In the genomic region with DNA sequence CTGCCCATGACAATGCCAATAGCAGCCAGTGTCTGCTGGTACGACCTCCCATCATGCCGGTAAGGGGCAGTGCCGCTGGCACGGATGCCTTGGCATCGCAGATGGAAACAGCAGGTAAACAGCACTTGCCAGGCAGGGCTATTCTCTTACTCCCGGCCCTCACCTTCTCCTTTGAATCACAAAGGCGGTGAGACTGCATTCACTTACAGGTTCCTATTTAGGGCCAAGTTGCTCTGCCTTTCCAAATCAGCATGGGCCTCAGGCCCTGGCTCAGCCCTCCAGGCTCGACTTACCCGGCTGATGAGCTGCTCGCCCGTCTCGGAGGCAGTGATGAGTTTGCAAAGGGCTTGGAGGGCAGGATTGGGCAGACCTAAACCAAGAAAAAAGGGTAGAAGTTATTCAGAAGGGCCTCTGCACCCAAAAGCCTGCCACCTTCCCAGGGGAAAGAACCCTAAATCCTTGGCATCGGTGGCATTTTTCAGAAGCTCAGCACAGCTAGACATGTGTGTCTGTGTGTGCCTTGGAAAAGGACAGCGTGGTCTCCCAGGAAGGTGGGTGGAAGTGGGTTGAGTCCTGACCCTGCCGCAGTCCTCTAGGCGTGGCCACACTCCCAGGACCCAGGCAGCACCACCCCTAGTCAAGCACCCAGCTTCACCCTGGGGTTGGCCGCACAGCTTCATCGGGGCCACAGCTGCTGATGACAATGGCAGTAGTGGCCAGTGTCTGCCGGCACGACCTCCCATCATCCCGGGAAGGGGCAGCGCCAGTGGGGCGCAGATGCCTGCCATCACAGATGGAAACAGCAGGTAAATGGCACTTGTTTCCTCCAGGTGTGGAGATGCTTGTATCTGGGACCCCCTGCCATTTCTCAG, we compare ENCODE assay signal across 17 cellular contexts.
DNase-seq lines count a peak whose midpoint lies in the region; ATAC-seq lines count a peak whose summit lies in the region.
"Had no signal": no experiment of that assay in that cellular context is flagged by ENCODE, and none has a peak within 500 bp of the region (broad histone marks: within the 10 kb centered on the region; RNA-seq: fewer than 3 reads in every experiment).

No MANE protein-coding gene starts in this region.

- no peak overlapping the region for H2AK5ac ChIP-seq in neuronal stem cell (ENCODE audit: low read depth, low read length)

- H2BK12ac ChIP-seq in neuronal stem cell (ENCODE audit: low read length) = no peak overlapping the region

- DNase-seq in G401 (ENCODE audit: low spot score) (peak; percentile 81), cerebellum (ENCODE audit: low spot score) (peak; percentile 55), neuronal stem cell (ENCODE audit: low spot score) (no peak), SKM-1 treated with dmso at 0.1 percent for 144 hours (lab: John Stamatoyannopoulos, UW; ENCODE audit: unreplicated experiment) (no peak)
- DNase-seq in NK-92 treated with Interleukin-12 subunit alpha and Interleukin-12 subunit beta, amount 100 ng/mL, for 24 hours (lab: John Stamatoyannopoulos, UW) = no peak
- DNase-seq: activated CD4-positive, alpha-beta T cell treated with anti-CD3 and anti-CD28 coated beads for 36 hours; effector memory CD4-positive, alpha-beta T cell; foreskin fibroblast; NCI-H146; NCI-H510A; stimulated activated CD8-positive, alpha-beta memory T cell treated with anti-CD3 and anti-CD28 coated beads, Interleukin-4, amount 100 ng/mL, for 48 hours; T-helper 1 cell had no signal

- H3K4me2 ChIP-seq in BLaER1 treated with 17β-estradiol and CSF1 and Interleukin-3, amounts not matched to agents 10 nM and 100 nM = peak overlapping the region in 6 of 11 experiments; percentile 23 to 47 (median 34); a peak in 5 of 22 replicates
- H3K4me2 ChIP-seq in neuronal stem cell (ENCODE audit: insufficient read depth, low read length, poor library complexity, severe bottlenecking) = no peak overlapping the region
- H3K4me2 ChIP-seq: KMS-11 had no signal

- no peak overlapping the region for H2BK15ac ChIP-seq in neuronal stem cell (ENCODE audit: low read length)

- no peak overlapping the region for H3K9ac ChIP-seq in BLaER1 treated with 17β-estradiol and CSF1 and Interleukin-3, amounts not matched to agents 10 nM and 100 nM
- peak overlapping the region; percentile 44 for H3K9ac ChIP-seq in neuronal stem cell (ENCODE audit: low read depth, low read length, poor library complexity)
- H3K9ac ChIP-seq: KMS-11 had no signal

- H3K18ac ChIP-seq in neuronal stem cell (ENCODE audit: low read length) = no peak overlapping the region

- no peaks in the 10 kb centered on the region for H3K36me3 ChIP-seq in BLaER1 treated with 17β-estradiol and CSF1 and Interleukin-3, amounts not matched to agents 10 nM and 100 nM
- H3K36me3 ChIP-seq in neuronal stem cell (replicated peaks in 1 of 2; ENCODE audit: control insufficient read depth in 2 of 2, insufficient read depth in 2 of 2, low read length in 2 of 2) = peaks cover 13 to 94% of the 10 kb centered on the region in 2 donors

- H3K4me1 ChIP-seq in BLaER1 treated with 17β-estradiol and CSF1 and Interleukin-3, amounts not matched to agents 10 nM and 100 nM = peaks cover 14 to 28% (median 23%) of the 10 kb centered on the region in 10 experiments
- no peaks in the 10 kb centered on the region for H3K4me1 ChIP-seq in neuronal stem cell (ENCODE audit: control insufficient read depth in 2 of 2, insufficient read depth in 1 of 2, low read depth in 1 of 2, low read length in 2 of 2)

- H3K14ac ChIP-seq in neuronal stem cell (ENCODE audit: low read length) = no peak overlapping the region

- H3K27me3 ChIP-seq in BLaER1 treated with 17β-estradiol and CSF1 and Interleukin-3, amounts not matched to agents 10 nM and 100 nM = no peaks in the 10 kb centered on the region
- no peaks in the 10 kb centered on the region for H3K27me3 ChIP-seq in neuronal stem cell (ENCODE audit: control insufficient read depth in 3 of 3, insufficient read depth in 3 of 3, low read depth in 1 of 3, low read length in 3 of 3)
- H3K27me3 ChIP-seq: SJSA1 had no signal

- H3K23ac ChIP-seq in neuronal stem cell (ENCODE audit: low read depth, low read length, poor library complexity) = no peak overlapping the region

- H2BK120ac ChIP-seq in neuronal stem cell (ENCODE audit: low read depth, low read length) = no peak overlapping the region

- peak overlapping the region; percentile 19 for H4K8ac ChIP-seq in neuronal stem cell (ENCODE audit: low read depth, low read length)

- no CpG with 5 or more reads among the region's 23 CpGs for WGBS in neuronal stem cell (ENCODE audit: extremely low coverage in 2 of 2, insufficient read length in 2 of 2, insufficient replicate concordance in 1 of 2), 2 donors

- H3K79me1 ChIP-seq in neuronal stem cell (ENCODE audit: low read depth, low read length) = no peaks in the 10 kb centered on the region

- peaks cover 0 to 11% (median 0%) of the 10 kb centered on the region in 11 experiments; a peak in 1 of 22 replicates for H4K20me1 ChIP-seq in BLaER1 treated with 17β-estradiol and CSF1 and Interleukin-3, amounts not matched to agents 10 nM and 100 nM

- no peak overlapping the region for H2BK5ac ChIP-seq in neuronal stem cell (ENCODE audit: low read length)

- H4K91ac ChIP-seq in neuronal stem cell (ENCODE audit: low read depth, low read length, poor library complexity) = no peak overlapping the region

- no peak overlapping the region for H3K4ac ChIP-seq in neuronal stem cell (ENCODE audit: low read length)

- in situ Hi-C loops in G401 (cut with HindIII; ENCODE audit: low sequenced_read_pairs) = no loop called here

- H3K9me3 ChIP-seq in BLaER1 treated with 17β-estradiol and CSF1 and Interleukin-3, amounts not matched to agents 10 nM and 100 nM (replicated peaks in 1 of 11) = no peaks in the 10 kb centered on the region
- H3K9me3 ChIP-seq in neuronal stem cell (replicated peaks in 1 of 2; ENCODE audit: control insufficient read depth in 2 of 2, insufficient read depth in 1 of 2, low read depth in 1 of 2, low read length in 2 of 2) = no peaks in the 10 kb centered on the region
- H3K9me3 ChIP-seq: SJSA1 had no signal

- no peak overlapping the region for H2AFZ ChIP-seq in neuronal stem cell (ENCODE audit: low read length)

- H3K27ac ChIP-seq in BLaER1 treated with 17β-estradiol and CSF1 and Interleukin-3, amounts not matched to agents 10 nM and 100 nM = no peak overlapping the region
- H3K27ac ChIP-seq in neuronal stem cell (replicated peaks; ENCODE audit: low read length) = no peak overlapping the region
- H3K27ac ChIP-seq: KMS-11, SJSA1 had no signal

- no peak for ATAC-seq in HG03025 (IDR thresholded peaks at IDR 0.05; ENCODE audit: low FRiP score, unreplicated experiment)
- no peak for ATAC-seq in HG03521 (IDR thresholded peaks at IDR 0.05; ENCODE audit: unreplicated experiment)
- ATAC-seq: activated CD4-positive, alpha-beta T cell treated with anti-CD3 and anti-CD28 coated beads for 36 hours had no signal

- H3K4me3 ChIP-seq in BLaER1 treated with 17β-estradiol and CSF1 and Interleukin-3, amounts not matched to agents 10 nM and 100 nM = no peak overlapping the region
- peak overlapping the region in 1 of 2 donors; percentile 2 for H3K4me3 ChIP-seq in neuronal stem cell (ENCODE audit: low read length in 2 of 2)
- H3K4me3 ChIP-seq: SJSA1 had no signal

Comparison
In these comparisons a context has a peak if more than half of its experiments do, and no peak if none do; other contexts are left out.
1. DNase-seq: peak in G401 (single experiment) and cerebellum (single experiment); none in neuronal stem cell (single experiment), NK-92 treated with Interleukin-12 subunit alpha and Interleukin-12 subunit beta, amount 100 ng/mL, for 24 hours (single experiment) and SKM-1 treated with dmso at 0.1 percent for 144 hours (single experiment).